In genomic region chr9:27193886-27194285, GRCh38 we compare ENCODE assay signal across 22 cellular contexts.
DNase-seq lines count a peak whose midpoint lies in the region; ATAC-seq, FAIRE-seq and TF ChIP-seq lines count a peak whose summit lies in the region.
"Had no signal": no experiment of that assay in that cellular context is flagged by ENCODE, and none has a peak within 500 bp of the region (broad histone marks: within the 10 kb centered on the region; RNA-seq: fewer than 3 reads in every experiment).

No MANE protein-coding gene starts in this region.

- TF ChIP-seq CTCF in left ventricle myocardium inferior (IDR thresholded peaks at IDR 0.05; ENCODE audit: borderline replicate concordance) (no peak), astrocyte (IDR thresholded peaks at IDR 0.05; ENCODE audit: insufficient read depth, low read depth, low read length) (no peak), omental fat pad (IDR thresholded peaks at IDR 0.05) (no peak)

- H3K27ac Mint-ChIP-seq in astrocyte (ENCODE audit: unreplicated experiment): peak overlapping the region; percentile 93
- H3K27ac Mint-ChIP-seq: GM23338; neural progenitor cell; T-helper 1 cell treated with Interleukin-12 subunit alpha and Interleukin-12 subunit beta and Interleukin-4 antibody, amounts not matched to agents 30 μg/mL and 1 μg/mL, for 36 hours had no signal

- H3K27me3 Mint-ChIP-seq in astrocyte (ENCODE audit: low read depth, unreplicated experiment): no peaks in the 10 kb centered on the region

- H3K27ac ChIP-seq in left ventricle myocardium inferior (replicated peaks) (peak overlapping the region; percentile 68), astrocyte (ENCODE audit: low read depth, low read length) (no peak overlapping the region), mesodermal cell (ENCODE audit: low read depth, low read length, severe bottlenecking) (peak overlapping the region; percentile 99)
- H3K27ac ChIP-seq: neural progenitor cell, psoas muscle, WERI-Rb-1 had no signal

- WGBS in mesodermal cell (ENCODE audit: insufficient coverage in 2 of 2), 2 experiments: 100% methylated on average over 1 of the region's 1 CpG

- no peaks in the 10 kb centered on the region for H3K27me3 ChIP-seq in left ventricle myocardium inferior (ENCODE audit: low read depth)
- no peaks in the 10 kb centered on the region for H3K27me3 ChIP-seq in astrocyte (ENCODE audit: insufficient read depth, low read length)
- H3K27me3 ChIP-seq: adrenal gland, neural progenitor cell had no signal

- H3K9me3 ChIP-seq in left ventricle myocardium inferior (replicated peaks): no peaks in the 10 kb centered on the region
- H3K9me3 ChIP-seq in astrocyte (ENCODE audit: insufficient read depth, low read depth, low read length): no peaks in the 10 kb centered on the region
- H3K9me3 ChIP-seq in mesodermal cell (ENCODE audit: control insufficient read depth, low read length): no peaks in the 10 kb centered on the region
- H3K9me3 ChIP-seq: adrenal gland, psoas muscle had no signal

- ATAC-seq in left ventricle myocardium superior (no peak), omental fat pad (ENCODE audit: low FRiP score) (no peak)
- ATAC-seq: GM23338 had no signal

- peaks cover 8% of the 10 kb centered on the region for H3K9me3 Mint-ChIP-seq in astrocyte (ENCODE audit: unreplicated experiment)
- H3K9me3 Mint-ChIP-seq: GM23338; neural progenitor cell; T-helper 1 cell treated with Interleukin-12 subunit alpha and Interleukin-12 subunit beta and Interleukin-4 antibody, amounts not matched to agents 30 μg/mL and 1 μg/mL, for 36 hours had no signal

- DNase-seq in left ventricle myocardium inferior: no peak
- no peak for DNase-seq in left ventricle myocardium superior
- DNase-seq in astrocyte (ENCODE audit: low read depth): no peak
- DNase-seq in omental fat pad (ENCODE audit: low spot score): no peak
- DNase-seq in NCI-H2107 (lab: John Stamatoyannopoulos, UW): no peak
- DNase-seq in HUDEP-2 (lab: John Stamatoyannopoulos, UW; ENCODE audit: unreplicated experiment in 76 of 76): no peak
- no peak for DNase-seq in NOMO-1 (lab: John Stamatoyannopoulos, UW; ENCODE audit: unreplicated experiment in 2 of 2)
- DNase-seq: activated CD8-positive, alpha-beta memory T cell treated with anti-CD3 and anti-CD28 coated beads, Interleukin-2, amount 50 U/mL, for 48 hours; activated effector memory CD4-positive, alpha-beta T cell treated with anti-CD3 and anti-CD28 coated beads, Interleukin-2, amount 50 U/mL, for 16 hours; adrenal gland; left cardiac atrium; NCI-H187; NCI-H2227 treated with DMSO at 0.1 percent for 48 hours; NCI-H748 treated with DMSO at 0.1 percent for 48 hours; psoas muscle; SIG-M5; stimulated activated CD4-positive, alpha-beta T cell treated with anti-CD3 and anti-CD28 coated beads, Interleukin-12 subunit alpha, Interleukin-12 subunit beta, amount 100 ng/mL, for 4 hours; WERI-Rb-1 had no signal

- no peaks in the 10 kb centered on the region for H4K20me1 ChIP-seq in astrocyte (ENCODE audit: insufficient read depth, low read length)

- no peak overlapping the region for H2AFZ ChIP-seq in astrocyte (ENCODE audit: low read depth, low read length)
- H2AFZ ChIP-seq: GM23338, neural progenitor cell had no signal

- H3K36me3 ChIP-seq in left ventricle myocardium inferior: peaks cover 12% of the 10 kb centered on the region
- H3K36me3 ChIP-seq in astrocyte (ENCODE audit: insufficient read depth, low read length): no peaks in the 10 kb centered on the region
- H3K36me3 ChIP-seq in mesodermal cell (ENCODE audit: control insufficient read depth, insufficient read depth, low read length): peaks cover 71% of the 10 kb centered on the region
- H3K36me3 ChIP-seq: adrenal gland, neural progenitor cell, WERI-Rb-1 had no signal

- intact Hi-C loops in left ventricle myocardium inferior (cut with micrococcal nuclease): loop anchor here (10.0 kb wide), 1 partner anchor 159 kb away; no protein-coding TSS in a partner anchor
- intact Hi-C loops in left ventricle myocardium superior (cut with micrococcal nuclease): no loop called here

- H3K9ac ChIP-seq in astrocyte (ENCODE audit: low read length): no peak overlapping the region
- H3K9ac ChIP-seq: neural progenitor cell had no signal

- H3K4me1 Mint-ChIP-seq in astrocyte (ENCODE audit: low read depth, unreplicated experiment): peaks cover 27% of the 10 kb centered on the region
- H3K4me1 Mint-ChIP-seq: GM23338, neural progenitor cell had no signal

- no peaks in the 10 kb centered on the region for H3K36me3 Mint-ChIP-seq in astrocyte (ENCODE audit: low read depth, unreplicated experiment)
- H3K36me3 Mint-ChIP-seq: neural progenitor cell had no signal

- H3K4me2 ChIP-seq in astrocyte (ENCODE audit: low read length): no peak overlapping the region
- H3K4me2 ChIP-seq: GM23338, neural progenitor cell had no signal

- no peaks in the 10 kb centered on the region for H3K79me2 ChIP-seq in astrocyte (ENCODE audit: insufficient read depth, low read length)

- FAIRE-seq in astrocyte (lab: Jason Lieb, UNC): no peak

- no peak overlapping the region for H3K4me3 Mint-ChIP-seq in astrocyte (ENCODE audit: unreplicated experiment)
- H3K4me3 Mint-ChIP-seq: GM23338; neural progenitor cell; T-helper 1 cell treated with Interleukin-12 subunit alpha and Interleukin-12 subunit beta and Interleukin-4 antibody, amounts not matched to agents 30 μg/mL and 1 μg/mL, for 36 hours had no signal

- H3K4me1 ChIP-seq in left ventricle myocardium inferior: peaks cover 53% of the 10 kb centered on the region
- H3K4me1 ChIP-seq in astrocyte (ENCODE audit: insufficient read depth, low read length): peaks cover 13% of the 10 kb centered on the region
- peaks cover 22% of the 10 kb centered on the region for H3K4me1 ChIP-seq in mesodermal cell (ENCODE audit: control insufficient read depth, insufficient read depth, low read length, poor library complexity, severe bottlenecking)
- H3K4me1 ChIP-seq: neural progenitor cell, psoas muscle had no signal

- H3K4me3 ChIP-seq in left ventricle myocardium inferior: no peak overlapping the region
- no peak overlapping the region for H3K4me3 ChIP-seq in astrocyte (ENCODE audit: insufficient read depth, low read depth, low read length)
- no peak overlapping the region for H3K4me3 ChIP-seq in mesodermal cell (ENCODE audit: extremely low read depth, insufficient read depth, low read length, poor library complexity, severe bottlenecking)
- H3K4me3 ChIP-seq: adrenal gland, GM23338, neural progenitor cell, psoas muscle had no signal
